13 cellular contexts compared by ENCODE assay signal in the genomic region with DNA sequence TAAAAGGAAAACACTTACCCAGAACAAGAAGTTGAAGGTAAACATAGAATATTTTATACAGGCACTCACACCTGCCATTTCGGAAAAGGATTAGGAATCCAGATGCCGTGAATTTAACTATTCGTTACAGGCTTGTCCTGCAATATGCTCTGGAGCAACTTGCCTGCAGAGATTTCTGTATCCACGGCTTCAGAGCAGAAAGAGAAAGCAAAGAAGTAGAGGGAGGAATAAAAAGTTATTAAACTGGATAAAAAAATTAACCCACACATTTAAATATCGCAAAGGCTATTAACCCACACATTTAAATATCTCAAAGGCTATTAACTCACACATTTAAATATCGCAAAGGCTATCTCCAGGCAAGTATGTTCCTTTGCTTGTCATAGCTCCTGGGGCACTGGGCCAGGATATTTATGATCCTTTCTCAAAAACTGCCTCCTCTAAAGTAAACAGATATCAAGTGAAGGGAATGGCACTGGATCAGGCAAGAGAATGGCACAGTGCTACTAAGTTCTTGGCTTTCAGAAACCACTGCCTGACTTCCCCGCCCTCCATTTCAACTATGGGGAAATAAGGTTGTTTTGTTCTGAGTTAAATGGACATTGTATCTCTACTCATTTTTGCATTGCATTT. TPM values are rescaled to one million over a fixed set of nuclear protein-coding genes. Genes with fewer than 3 reads are reported as not detected.
A peak's percentile ranks its signal among the peaks of the same experiment; 100 is the strongest.
DNase-seq lines count a peak whose midpoint lies in the region; ATAC-seq and TF ChIP-seq lines count a peak whose summit lies in the region.
"Had no signal": no experiment of that assay in that cellular context is flagged by ENCODE, and none has a peak within 500 bp of the region (broad histone marks: within the 10 kb centered on the region; RNA-seq: fewer than 3 reads in every experiment).

A gene (minus strand): TSS at position 399 of the 633 bp plus-strand sequence. CDS start 321 bp downstream, at position 78.

- no peaks in the 10 kb centered on the region for H3K36me3 ChIP-seq in mucosa of descending colon (ENCODE audit: low read depth)
- no peaks in the 10 kb centered on the region for H3K36me3 ChIP-seq in gastroesophageal sphincter
- H3K36me3 ChIP-seq in sigmoid colon: no peaks in the 10 kb centered on the region

- H3K4me1 Mint-ChIP-seq in WTC11 (peaks cover 12% of the 10 kb centered on the region), type B pancreatic cell (ENCODE audit: unreplicated experiment) (peaks cover 7% of the 10 kb centered on the region)
- H3K4me1 Mint-ChIP-seq in activated CD4-positive, alpha-beta T cell treated with anti-CD3 and anti-CD28 coated beads, Interleukin-2, amount 10 ng/mL, durations not matched to agents 7 days and 5 days: no peaks in the 10 kb centered on the region
- H3K4me1 Mint-ChIP-seq: activated naive CD8-positive, alpha-beta T cell treated with anti-CD3 and anti-CD28 coated beads, Interleukin-2, amount 10 ng/mL, durations not matched to agents 7 days and 5 days had no signal

- DNase-seq in NCI-H187 treated with DMSO at 0.1 percent for 48 hours (lab: John Stamatoyannopoulos, UW) (peak; percentile 28), NCI-H187 (lab: John Stamatoyannopoulos, UW) (no peak), WTC11 (ENCODE audit: low spot score) (no peak), mucosa of descending colon (peak in 2 of 3 donors; percentile 26 to 93), type B pancreatic cell (ENCODE audit: extremely low spot score, unreplicated experiment) (no peak), sigmoid colon (no peak)
- no peak for DNase-seq in activated CD4-positive, alpha-beta T cell treated with anti-CD3 and anti-CD28 coated beads, Interleukin-2, amount 10 ng/mL, durations not matched to agents 7 days and 5 days
- DNase-seq: activated CD4-positive, alpha-beta T cell treated with anti-CD3 and anti-CD28 coated beads, Interleukin-2, amount 50 U/mL, for 4 hours; activated naive CD8-positive, alpha-beta T cell treated with anti-CD3 and anti-CD28 coated beads, Interleukin-2, amount 10 ng/mL, durations not matched to agents 7 days and 5 days; NCI-H2171; retina; SK-N-SH had no signal

- H3K36me3 Mint-ChIP-seq in WTC11: no peaks in the 10 kb centered on the region
- H3K36me3 Mint-ChIP-seq in type B pancreatic cell: no peaks in the 10 kb centered on the region
- H3K36me3 Mint-ChIP-seq in activated CD4-positive, alpha-beta T cell treated with anti-CD3 and anti-CD28 coated beads, Interleukin-2, amount 10 ng/mL, durations not matched to agents 7 days and 5 days (ENCODE audit: low read depth): no peaks in the 10 kb centered on the region
- H3K36me3 Mint-ChIP-seq: activated naive CD8-positive, alpha-beta T cell treated with anti-CD3 and anti-CD28 coated beads, Interleukin-2, amount 10 ng/mL, durations not matched to agents 7 days and 5 days had no signal

- WGBS in gastroesophageal sphincter (ENCODE audit: low coverage in 1 of 2), 2 donors: 56 to 63% methylated on average over 6 to 7 of the region's 7 CpGs
- WGBS in sigmoid colon, 2 donors: 11 to 57% methylated on average over 7 of the region's 7 CpGs

- H3K4me3 Mint-ChIP-seq in WTC11: no peak within 1 kb of the TSS
- no peak within 1 kb of the TSS for H3K4me3 Mint-ChIP-seq in type B pancreatic cell
- no peak within 1 kb of the TSS for H3K4me3 Mint-ChIP-seq in activated CD4-positive, alpha-beta T cell treated with anti-CD3 and anti-CD28 coated beads, Interleukin-2, amount 10 ng/mL, durations not matched to agents 7 days and 5 days
- H3K4me3 Mint-ChIP-seq: activated naive CD8-positive, alpha-beta T cell treated with anti-CD3 and anti-CD28 coated beads, Interleukin-2, amount 10 ng/mL, durations not matched to agents 7 days and 5 days had no signal

- H3K27me3 Mint-ChIP-seq in WTC11 (ENCODE audit: low read depth) (no peaks in the 10 kb centered on the region), type B pancreatic cell (no peaks in the 10 kb centered on the region)
- H3K27me3 Mint-ChIP-seq in activated CD4-positive, alpha-beta T cell treated with anti-CD3 and anti-CD28 coated beads, Interleukin-2, amount 10 ng/mL, durations not matched to agents 7 days and 5 days: no peaks in the 10 kb centered on the region
- H3K27me3 Mint-ChIP-seq: activated naive CD8-positive, alpha-beta T cell treated with anti-CD3 and anti-CD28 coated beads, Interleukin-2, amount 10 ng/mL, durations not matched to agents 7 days and 5 days had no signal

- no peak for TF ChIP-seq CTCF in WTC11 (IDR thresholded peaks at IDR 0.05)
- no peak for TF ChIP-seq CTCF in mucosa of descending colon (IDR thresholded peaks at IDR 0.05)
- TF ChIP-seq CTCF in type B pancreatic cell (conservative IDR thresholded peaks at IDR 0.05): no peak
- no peak for TF ChIP-seq CTCF in gastroesophageal sphincter (IDR thresholded peaks at IDR 0.05)
- TF ChIP-seq CTCF in sigmoid colon (IDR thresholded peaks at IDR 0.05): no peak

- ATAC-seq in WTC11 (no peak), mucosa of descending colon (peak; percentile 73), gastroesophageal sphincter (no peak)

- H3K9me3 Mint-ChIP-seq in WTC11 (no peaks in the 10 kb centered on the region), type B pancreatic cell (no peaks in the 10 kb centered on the region)
- no peaks in the 10 kb centered on the region for H3K9me3 Mint-ChIP-seq in activated CD4-positive, alpha-beta T cell treated with anti-CD3 and anti-CD28 coated beads, Interleukin-2, amount 10 ng/mL, durations not matched to agents 7 days and 5 days

- CTCF ChIA-PET in WTC11 (lab: Charles Lee): no interaction called here
- CTCF ChIA-PET in activated CD4-positive, alpha-beta T cell treated with anti-CD3 and anti-CD28 coated beads, Interleukin-2, amount 10 ng/mL, durations not matched to agents 7 days and 5 days (lab: Charles Lee): no interaction called here

- TF ChIP-seq EP300 in gastroesophageal sphincter (IDR thresholded peaks at IDR 0.05) (no peak), sigmoid colon (IDR thresholded peaks at IDR 0.05) (no peak)

- POLR2A ChIA-PET in WTC11 (lab: Charles Lee): no interaction called here
- POLR2A ChIA-PET in activated CD4-positive, alpha-beta T cell treated with anti-CD3 and anti-CD28 coated beads, Interleukin-2, amount 10 ng/mL, durations not matched to agents 7 days and 5 days (lab: Charles Lee): no interaction called here

- H3K9me3 ChIP-seq in mucosa of descending colon (no peaks in the 10 kb centered on the region), gastroesophageal sphincter (no peaks in the 10 kb centered on the region), sigmoid colon (no peaks in the 10 kb centered on the region)
- H3K9me3 ChIP-seq: SK-N-SH had no signal

- H3K4me1 ChIP-seq in mucosa of descending colon (ENCODE audit: low read depth) (peaks cover 30% of the 10 kb centered on the region), gastroesophageal sphincter (no peaks in the 10 kb centered on the region), sigmoid colon (no peaks in the 10 kb centered on the region)

- H3K4me3 ChIP-seq in mucosa of descending colon (peak within 1 kb of the TSS; percentile 23), gastroesophageal sphincter (peak within 1 kb of the TSS in 1 of 2 donors; percentile 5), sigmoid colon (peak within 1 kb of the TSS in 1 of 4 donors; percentile 6)

- no peaks in the 10 kb centered on the region for H3K27me3 ChIP-seq in gastroesophageal sphincter
- no peaks in the 10 kb centered on the region for H3K27me3 ChIP-seq in sigmoid colon

- peak within 1 kb of the TSS; percentile 54; the same call in 1 of the 2 replicates for H3K27ac Mint-ChIP-seq in WTC11
- peak within 1 kb of the TSS; percentile 4 for H3K27ac Mint-ChIP-seq in type B pancreatic cell
- H3K27ac Mint-ChIP-seq in activated CD4-positive, alpha-beta T cell treated with anti-CD3 and anti-CD28 coated beads, Interleukin-2, amount 10 ng/mL, durations not matched to agents 7 days and 5 days: no peak within 1 kb of the TSS
- H3K27ac Mint-ChIP-seq: activated naive CD8-positive, alpha-beta T cell treated with anti-CD3 and anti-CD28 coated beads, Interleukin-2, amount 10 ng/mL, durations not matched to agents 7 days and 5 days had no signal

- no peak within 1 kb of the TSS for H3K27ac ChIP-seq in gastroesophageal sphincter
- no peak within 1 kb of the TSS for H3K27ac ChIP-seq in sigmoid colon

- intact Hi-C loops in mucosa of descending colon (cut with DNase I, micrococcal nuclease): loop anchor here in 1 of 2 donors (5.0 kb wide), 1 partner anchor 60 kb away; no protein-coding TSS in a partner anchor
- intact Hi-C loops in sigmoid colon (cut with DNase I): no loop called here

- TF ChIP-seq POLR2A in gastroesophageal sphincter (IDR thresholded peaks at IDR 0.05) (no peak), sigmoid colon (IDR thresholded peaks at IDR 0.05) (peak in 1 of 2 donors; percentile 11)

TF ChIP-seq in WTC11, 78 proteins besides CTCF, POLR2A, EP300 and RAD21:
- TF ChIP-seq TP53 (CRISPR knock-in tag; IDR thresholded peaks at IDR 0.05) (no peak), EMX1 (CRISPR knock-in tag; IDR thresholded peaks at IDR 0.05) (no peak), NR2C2 (CRISPR knock-in tag; IDR thresholded peaks at IDR 0.05) (no peak), ETV6 (CRISPR knock-in tag; IDR thresholded peaks at IDR 0.05) (no peak)

RNA-seq across cellular contexts. Expression of the gene that starts here (rescaled TPM):
- total RNA-seq in WTC11 (2021) (0.16 to 0.41 TPM (median 0.37 TPM) in 3 replicates), mucosa of descending colon (1,000 to 10,000 TPM in 2 of 3 donors, 100 to 1,000 TPM in 1; 685 to 1,687 (median 1,460) TPM), type B pancreatic cell (ENCODE audit: low replicate concordance) (27.3 and 33.7 TPM in 2 replicates), gastroesophageal sphincter (1 to 10 TPM in 3 of 4 donors, under 1 TPM in 1; 0.81 to 5.9 (median 3.3) TPM), sigmoid colon (1 to 10 TPM; 1.3 to 5.0 (median 3.5) TPM)
- 1,000 to 10,000 TPM in 1 of 3 donors, 100 to 1,000 TPM in 2; 590 to 1,609 (median 808) TPM for polyA plus RNA-seq in sigmoid colon
- total RNA-seq in activated CD4-positive, alpha-beta T cell treated with anti-CD3 and anti-CD28 coated beads, Interleukin-2, amount 10 ng/mL, durations not matched to agents 7 days and 5 days: not detected
- total RNA-seq: activated naive CD8-positive, alpha-beta T cell treated with anti-CD3 and anti-CD28 coated beads, Interleukin-2, amount 10 ng/mL, durations not matched to agents 7 days and 5 days had no signal

Comparison
In these comparisons a context has a peak if more than half of its experiments do, and no peak if none do; other contexts are left out.
1. RNA of the gene that starts here (total RNA-seq): 685 to 1,687 TPM in mucosa of descending colon; 27.3 to 33.7 TPM in type B pancreatic cell, 0.81 to 5.9 TPM in gastroesophageal sphincter, 1.3 to 5.0 TPM in sigmoid colon, 0.16 to 0.41 TPM in WTC11 and not detected in activated CD4-positive, alpha-beta T cell treated with anti-CD3 and anti-CD28 coated beads, Interleukin-2, amount 10 ng/mL, durations not matched to agents 7 days and 5 days; every median in the first group is over 10 times any median in the second.
2. DNase-seq: peak in NCI-H187 treated with DMSO at 0.1 percent for 48 hours (single experiment) and mucosa of descending colon (2 of 3); none in NCI-H187 (0 of 2), WTC11 (single experiment), type B pancreatic cell (single experiment), sigmoid colon (single experiment) and activated CD4-positive, alpha-beta T cell treated with anti-CD3 and anti-CD28 coated beads, Interleukin-2, amount 10 ng/mL, durations not matched to agents 7 days and 5 days (single experiment).